In genomic region chr20:3183896-3184295, GRCh38 we compare ENCODE assay signal across 25 cellular contexts.
"Had no signal": no experiment of that assay in that cellular context is flagged by ENCODE, and none has a peak within 500 bp of the region (broad histone marks: within the 10 kb centered on the region; RNA-seq: fewer than 3 reads in every experiment).

No MANE protein-coding gene starts in this region.

- H3K27me3 Mint-ChIP-seq: activated T-cell treated with anti-CD3 and anti-CD28 coated beads, Interleukin-2, amount 50 U/mL, for 24 hours; activated T-helper 17 cell treated with anti-CD3 and anti-CD28 coated beads, Interleukin-2, amount 50 U/mL, for 72 hours; central memory CD8-positive, alpha-beta T cell; effector memory CD8-positive, alpha-beta T cell; memory B cell had no signal

- H3K9me3 ChIP-seq: heart right ventricle, neutrophil, pancreas, upper lobe of right lung had no signal

- H3K36me3 Mint-ChIP-seq: activated naive CD4-positive, alpha-beta T cell treated with anti-CD3 and anti-CD28 coated beads, Interleukin-2, amount 50 U/mL, for 72 hours had no signal

- H3K27me3 ChIP-seq: brain microvascular endothelial cell, heart right ventricle, neutrophil, pancreas, upper lobe of right lung had no signal

- H3K4me3 ChIP-seq: heart right ventricle, pancreas, upper lobe of right lung had no signal

- FAIRE-seq: colon, endothelial cell of umbilical vein, pancreas, TTC549 had no signal

- H3K4me1 ChIP-seq: upper lobe of right lung had no signal

- H3K27ac Mint-ChIP-seq: activated T-cell treated with anti-CD3 and anti-CD28 coated beads, Interleukin-2, amount 50 U/mL, for 24 hours; activated T-helper 17 cell treated with anti-CD3 and anti-CD28 coated beads, Interleukin-2, amount 50 U/mL, for 72 hours; memory B cell had no signal

- H3K36me3 ChIP-seq: brain microvascular endothelial cell, pancreas, upper lobe of right lung had no signal

- H3K4me3 Mint-ChIP-seq: activated T-cell treated with anti-CD3 and anti-CD28 coated beads, Interleukin-2, amount 50 U/mL, for 24 hours; activated T-helper 17 cell treated with anti-CD3 and anti-CD28 coated beads, Interleukin-2, amount 50 U/mL, for 72 hours; central memory CD8-positive, alpha-beta T cell; effector memory CD8-positive, alpha-beta T cell; memory B cell; nephron had no signal

- H3K9me3 Mint-ChIP-seq: activated naive CD4-positive, alpha-beta T cell treated with anti-CD3 and anti-CD28 coated beads, Interleukin-2, amount 50 U/mL, for 72 hours; activated T-cell treated with anti-CD3 and anti-CD28 coated beads, Interleukin-2, amount 50 U/mL, for 24 hours; activated T-helper 17 cell treated with anti-CD3 and anti-CD28 coated beads, Interleukin-2, amount 50 U/mL, for 72 hours; central memory CD8-positive, alpha-beta T cell; effector memory CD8-positive, alpha-beta T cell; memory B cell; nephron had no signal

- H3K27ac ChIP-seq: brain microvascular endothelial cell, heart right ventricle, neutrophil, pancreas, upper lobe of right lung had no signal

- H3K4me1 Mint-ChIP-seq: activated T-helper 17 cell treated with anti-CD3 and anti-CD28 coated beads, Interleukin-2, amount 50 U/mL, for 72 hours; central memory CD8-positive, alpha-beta T cell; memory B cell; nephron had no signal

- DNase-seq: activated CD4-positive, alpha-beta T cell treated with anti-CD3 and anti-CD28 coated beads, Interleukin-2, amount 50 U/mL, for 4 hours; activated CD8-positive, alpha-beta memory T cell treated with anti-CD3 and anti-CD28 coated beads for 24 hours; activated CD8-positive, alpha-beta memory T cell treated with anti-CD3 and anti-CD28 coated beads, Interleukin-2, amount 50 U/mL, for 4 hours; activated T-cell treated with anti-CD3 and anti-CD28 coated beads, Interleukin-2, amount 50 U/mL, for 24 hours; brain microvascular endothelial cell; effector memory CD8-positive, alpha-beta T cell; heart right ventricle; islet precursor cell; left cardiac atrium; right cardiac atrium; stimulated activated CD4-positive, alpha-beta T cell treated with anti-CD3 and anti-CD28 coated beads, Interleukin-12 subunit alpha, Interleukin-12 subunit beta, amount 100 ng/mL, for 4 hours; stimulated activated CD4-positive, alpha-beta T cell treated with anti-CD3 and anti-CD28 coated beads, Interleukin-4, amount 100 ng/mL, for 4 hours; stimulated activated naive CD8-positive, alpha-beta T cell treated with anti-CD3 and anti-CD28 coated beads, Interleukin-15, Interleukin-2, amounts not matched to agents 100 U/mL and 50 U/mL, for 24 hours; T-helper 1 cell; upper lobe of right lung had no signal

- ATAC-seq: activated naive CD4-positive, alpha-beta T cell treated with anti-CD3 and anti-CD28 coated beads, Interleukin-2, amount 50 U/mL, for 72 hours; activated T-helper 17 cell treated with anti-CD3 and anti-CD28 coated beads, Interleukin-2, amount 50 U/mL, for 72 hours; effector memory CD8-positive, alpha-beta T cell; heart right ventricle; left cardiac atrium; pancreas; right cardiac atrium; stimulated activated naive CD8-positive, alpha-beta T cell treated with anti-CD3 and anti-CD28 coated beads, Interleukin-15, Interleukin-2, amounts not matched to agents 100 U/mL and 50 U/mL, for 24 hours; upper lobe of right lung had no signal
